15 cellular contexts compared by ENCODE assay signal in the genomic region with DNA sequence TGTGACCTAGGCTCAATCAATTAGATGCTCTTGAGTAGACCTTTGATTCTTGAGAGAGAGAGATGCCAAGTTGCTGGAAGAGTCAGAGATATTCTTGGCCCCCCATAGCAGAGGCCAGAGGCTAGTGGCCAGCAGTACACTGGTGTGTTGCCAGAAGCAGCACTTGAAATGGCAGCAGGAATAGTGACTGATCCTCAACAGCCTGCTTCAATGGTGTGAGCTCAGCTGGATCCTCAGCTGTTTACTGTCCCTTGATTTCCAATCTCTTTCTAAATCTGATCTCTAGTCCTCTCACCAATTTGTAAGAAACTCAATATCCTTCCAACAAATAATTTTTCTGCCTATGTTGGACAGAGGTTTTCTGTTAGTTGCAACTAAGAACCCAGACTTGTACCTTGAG.
DNase-seq lines count a peak whose midpoint lies in the region; ATAC-seq and TF ChIP-seq lines count a peak whose summit lies in the region.
"Had no signal": no experiment of that assay in that cellular context is flagged by ENCODE, and none has a peak within 500 bp of the region (broad histone marks: within the 10 kb centered on the region; RNA-seq: fewer than 3 reads in every experiment).

No MANE protein-coding gene starts in this region.

- ATAC-seq in lung (ENCODE audit: insufficient read depth, low FRiP score): no peak
- ATAC-seq in GM18907 (IDR thresholded peaks at IDR 0.05; ENCODE audit: unreplicated experiment): no peak

- no peak overlapping the region for H3K4me2 ChIP-seq in smooth muscle cell

- no peak for TF ChIP-seq CTCF in lung (IDR thresholded peaks at IDR 0.05; ENCODE audit: control extremely low read depth, extremely low read depth)
- TF ChIP-seq CTCF in smooth muscle cell (IDR thresholded peaks at IDR 0.05; ENCODE audit: borderline replicate concordance, insufficient read depth, poor library complexity, severe bottlenecking): no peak
- no peak for TF ChIP-seq CTCF in GM13977 (IDR thresholded peaks at IDR 0.05; ENCODE audit: extremely low read depth, insufficient read depth, missing control alignments)

- H3K4me1 ChIP-seq in lung (ENCODE audit: control insufficient read depth in 2 of 2, insufficient read depth in 2 of 2, low read length in 2 of 2) (peaks cover 0 to 28% of the 10 kb centered on the region in 2 donors), smooth muscle cell (ENCODE audit: low read depth) (peaks cover 19% of the 10 kb centered on the region)

- H3K79me2 ChIP-seq in smooth muscle cell (ENCODE audit: low read depth): no peaks in the 10 kb centered on the region

- peak; percentile 38 for DNase-seq in MG63
- DNase-seq in dermis blood vessel endothelial cell: peak; percentile 5
- no peak for DNase-seq in lung (ENCODE audit: low spot score)
- no peak for DNase-seq in smooth muscle cell (lab: John Stamatoyannopoulos, UW; ENCODE audit: unreplicated experiment)
- no peak for DNase-seq in COLO668 (lab: John Stamatoyannopoulos, UW; ENCODE audit: unreplicated experiment)
- no peak for DNase-seq in H4 (ENCODE audit: low spot score)
- no peak for DNase-seq in GM13977 (ENCODE audit: low spot score)
- DNase-seq: activated CD4-positive, alpha-beta T cell treated with anti-CD3 and anti-CD28 coated beads, Interleukin-2, amount 50 U/mL, for 48 hours; amniotic stem cell; HFFc6; NCI-H1048; NCI-H2227 treated with DMSO at 0.1 percent for 48 hours; stimulated activated CD4-positive, alpha-beta T cell treated with anti-CD3 and anti-CD28 coated beads, Interleukin-12 subunit alpha, Interleukin-12 subunit beta, amount 100 ng/mL, for 4 hours; stomach had no signal

- peaks cover 20% of the 10 kb centered on the region for H3F3A ChIP-seq in smooth muscle cell (ENCODE audit: low read depth)

- peak overlapping the region; percentile 22 to 63 for H3K27ac ChIP-seq in lung (ENCODE audit: low read depth in 1 of 2, low read length in 1 of 2)
- H3K27ac ChIP-seq in smooth muscle cell (ENCODE audit: low read depth): peak overlapping the region; percentile 75

- H3K4me3 ChIP-seq in MG63 (no peak overlapping the region), lung (no peak overlapping the region), smooth muscle cell (no peak overlapping the region)
- H3K4me3 ChIP-seq: stomach had no signal

- H4K20me1 ChIP-seq in smooth muscle cell (ENCODE audit: low read depth): no peaks in the 10 kb centered on the region

- no peak overlapping the region for H3K9ac ChIP-seq in smooth muscle cell (ENCODE audit: low read depth)

- H3K9me3 ChIP-seq in MG63 (no peaks in the 10 kb centered on the region), lung (ENCODE audit: control insufficient read depth in 2 of 2, insufficient read depth in 1 of 2, low read length in 1 of 2) (no peaks in the 10 kb centered on the region), smooth muscle cell (replicated peaks; ENCODE audit: low read depth) (no peaks in the 10 kb centered on the region)
- H3K9me3 ChIP-seq: stomach had no signal

- in situ Hi-C loops in GM13977 (cut with MboI; ENCODE audit: low pct_unique_long_range_greater_than_20kb, low sequenced_read_pairs, unreplicated experiment): no loop called here

- H2AFZ ChIP-seq in smooth muscle cell (ENCODE audit: low read depth): no peak overlapping the region

- H3K36me3 ChIP-seq in MG63: no peaks in the 10 kb centered on the region
- no peaks in the 10 kb centered on the region for H3K36me3 ChIP-seq in lung (ENCODE audit: control insufficient read depth in 2 of 2, insufficient read depth in 2 of 2, low read length in 2 of 2)
- no peaks in the 10 kb centered on the region for H3K36me3 ChIP-seq in smooth muscle cell (ENCODE audit: low read depth)
- H3K36me3 ChIP-seq: stomach had no signal

- no peaks in the 10 kb centered on the region for H3K27me3 ChIP-seq in MG63
- no peaks in the 10 kb centered on the region for H3K27me3 ChIP-seq in lung (ENCODE audit: control insufficient read depth, insufficient read depth)
- no peaks in the 10 kb centered on the region for H3K27me3 ChIP-seq in smooth muscle cell (ENCODE audit: low read depth)
- H3K27me3 ChIP-seq: stomach had no signal

Comparison
In these comparisons a context has a peak if more than half of its experiments do, and no peak if none do; other contexts are left out.
1. DNase-seq: peak in MG63 (single experiment) and dermis blood vessel endothelial cell (single experiment); none in lung (single experiment), smooth muscle cell (single experiment), COLO668 (single experiment), H4 (single experiment) and GM13977 (single experiment).